ENCODE assay signal across 8 cellular contexts in genomic region chr22:19891350-19892248, GRCh38. TPM values are rescaled to one million over a fixed set of nuclear protein-coding genes. Genes with fewer than 3 reads are reported as not detected.
A peak's percentile ranks its signal among the peaks of the same experiment; 100 is the strongest.
DNase-seq lines count a peak whose midpoint lies in the region; ATAC-seq and TF ChIP-seq lines count a peak whose summit lies in the region.

No MANE protein-coding gene starts in this region.

- peak overlapping the region; percentile 88 to 99 (median 96) for H3K27ac Mint-ChIP-seq in CD8-positive, alpha-beta memory T cell

- H3K4me1 ChIP-seq in CD8-positive, alpha-beta memory T cell (ENCODE audit: insufficient read depth, low read length) = peaks cover 88% of the 10 kb centered on the region

- no peaks in the 10 kb centered on the region for H3K9me3 ChIP-seq in CD8-positive, alpha-beta memory T cell (ENCODE audit: low read length)

- H3K36me3 Mint-ChIP-seq in CD8-positive, alpha-beta memory T cell = peaks cover 0 to 7% (median 0%) of the 10 kb centered on the region in 3 donors

- no peaks in the 10 kb centered on the region for H3K27me3 Mint-ChIP-seq in CD8-positive, alpha-beta memory T cell

- peak; percentile 45 to 88 (median 72) for DNase-seq in CD8-positive, alpha-beta memory T cell
- DNase-seq in NOMO-1 treated with dmso at 0.1 percent for 144 hours (lab: John Stamatoyannopoulos, UW; ENCODE audit: unreplicated experiment) (peak; percentile 35), fibroblast of mammary gland (ENCODE audit: low read depth) (peak; percentile 84), renal cortical epithelial cell (ENCODE audit: low read depth) (peak; percentile 67)
- DNase-seq in activated CD8-positive, alpha-beta memory T cell treated with anti-CD3 and anti-CD28 coated beads, Interleukin-2, amount 50 U/mL, for 48 hours = peak; percentile 82

- no peaks in the 10 kb centered on the region for H3K27me3 ChIP-seq in CD8-positive, alpha-beta memory T cell (ENCODE audit: insufficient read depth, low read length, poor library complexity, severe bottlenecking)

- POLR2A ChIA-PET in CD8-positive, alpha-beta memory T cell (lab: Charles Lee) = interaction anchor here (0.5 to 3.0 kb wide), 6 partner anchors 11 to 1363 kb away, joined by 3 to 25 read pairs (median 3); partner anchors contain the start of genes COMT, GNB1L, RTL10 and TXNRD2

- H3K4me1 Mint-ChIP-seq in CD8-positive, alpha-beta memory T cell = peaks cover 39 to 53% (median 50%) of the 10 kb centered on the region in 3 donors

- ATAC-seq in HG03139 (IDR thresholded peaks at IDR 0.05; ENCODE audit: unreplicated experiment) = peak; percentile 68
- no peak for ATAC-seq in HG03469 (IDR thresholded peaks at IDR 0.05; ENCODE audit: unreplicated experiment)
- no peak for ATAC-seq in HG03095 (IDR thresholded peaks at IDR 0.05; ENCODE audit: unreplicated experiment)

- peak overlapping the region; percentile 71 for H3K4me3 ChIP-seq in CD8-positive, alpha-beta memory T cell (ENCODE audit: low read length)
- no peak overlapping the region for H3K4me3 ChIP-seq in fibroblast of mammary gland (ENCODE audit: control insufficient read depth, low read depth, low read length)

- H3K4me3 Mint-ChIP-seq in CD8-positive, alpha-beta memory T cell = peak overlapping the region; percentile 77 to 91 (median 83)

- H3K27ac ChIP-seq in CD8-positive, alpha-beta memory T cell (ENCODE audit: low read depth, low read length) = peak overlapping the region; percentile 63

- CTCF ChIA-PET in CD8-positive, alpha-beta memory T cell (lab: Charles Lee) = interaction anchor here (1.3 to 1.7 kb wide), 3 partner anchors 19 to 161 kb away, joined by 4 to 12 read pairs (median 10); partner anchors contain the start of genes GNB1L and RTL10

- no peaks in the 10 kb centered on the region for H3K36me3 ChIP-seq in CD8-positive, alpha-beta memory T cell (ENCODE audit: insufficient read depth, low read length)

- TF ChIP-seq CTCF in fibroblast of mammary gland (conservative IDR thresholded peaks at IDR 0.05; ENCODE audit: control insufficient read depth, insufficient read depth, low read depth, low read length) = no peak

- no peaks in the 10 kb centered on the region for H3K9me3 Mint-ChIP-seq in CD8-positive, alpha-beta memory T cell

RNA-seq across cellular contexts. Expression of gene GNB1L, which starts 36.9 kb away (rescaled TPM):
- total RNA-seq in CD8-positive, alpha-beta memory T cell = 10 to 100 TPM; 16.6 to 17.9 TPM
- polyA plus RNA-seq in CD8-positive, alpha-beta memory T cell = 14.2 TPM
- total RNA-seq in renal cortical epithelial cell = 4.9 and 7.3 TPM in 2 replicates

RNA-seq across cellular contexts. Expression of gene RTL10, which starts 36.9 kb away (rescaled TPM):
- total RNA-seq in CD8-positive, alpha-beta memory T cell = 10 to 100 TPM; 18.1 to 23.2 TPM
- polyA plus RNA-seq in CD8-positive, alpha-beta memory T cell = 10.8 TPM
- 6.3 and 16.9 TPM in 2 replicates for total RNA-seq in renal cortical epithelial cell

RNA-seq across cellular contexts. Expression of gene COMT, which starts 50.0 kb away (rescaled TPM):
- total RNA-seq in CD8-positive, alpha-beta memory T cell = 10 to 100 TPM; 89.3 to 93.7 TPM
- polyA plus RNA-seq in CD8-positive, alpha-beta memory T cell = 92.7 TPM
- total RNA-seq in renal cortical epithelial cell = 246 and 480 TPM in 2 replicates

RNA-seq across cellular contexts. Expression of gene TXNRD2, which starts 50.0 kb away (rescaled TPM):
- total RNA-seq in CD8-positive, alpha-beta memory T cell = 10 to 100 TPM; 27.6 to 27.9 TPM
- polyA plus RNA-seq in CD8-positive, alpha-beta memory T cell = 13.8 TPM
- 15.0 and 22.6 TPM in 2 replicates for total RNA-seq in renal cortical epithelial cell
